ENCODE assay signal across 25 cellular contexts in genomic region chr3:35862057-35862456, GRCh38.
DNase-seq lines count a peak whose midpoint lies in the region; ATAC-seq, FAIRE-seq and TF ChIP-seq lines count a peak whose summit lies in the region.
"Had no signal": no experiment of that assay in that cellular context is flagged by ENCODE, and none has a peak within 500 bp of the region (broad histone marks: within the 10 kb centered on the region; RNA-seq: fewer than 3 reads in every experiment).

No MANE protein-coding gene starts in this region.

- no peaks in the 10 kb centered on the region for H3K9me2 ChIP-seq in OCI-LY1 (ENCODE audit: low read depth, low read length)

- peak; percentile 52 for FAIRE-seq in frontal cortex (lab: Jason Lieb, UNC)
- FAIRE-seq: A549, GM12878, GM12892, GM18507 had no signal

- no peaks in the 10 kb centered on the region for H3K79me2 ChIP-seq in OCI-LY1 (ENCODE audit: insufficient read depth, low read length)

- no peak overlapping the region for H3K4me3 ChIP-seq in OCI-LY1 (ENCODE audit: low read depth, low read length, poor library complexity, severe bottlenecking)
- H3K4me3 ChIP-seq: A549, BLaER1, GM12878 had no signal

- no peak overlapping the region for H3K27ac ChIP-seq in OCI-LY1 (ENCODE audit: low read depth, low read length, poor library complexity, severe bottlenecking)
- H3K27ac ChIP-seq: 22Rv1, A549, BLaER1 had no signal

- H3K4me1 ChIP-seq in OCI-LY1 (ENCODE audit: insufficient read depth, low read length, severe bottlenecking) = peaks cover 47% of the 10 kb centered on the region
- H3K4me1 ChIP-seq: A549, BE2C, BLaER1 had no signal

- no peaks in the 10 kb centered on the region for H3K27me3 ChIP-seq in OCI-LY1 (ENCODE audit: insufficient read depth, low read length)
- H3K27me3 ChIP-seq: BE2C, BLaER1 had no signal

- H3K4me2 ChIP-seq in OCI-LY1 (ENCODE audit: low read length) = no peak overlapping the region
- H3K4me2 ChIP-seq: A549, BLaER1 had no signal

- H4K20me1 ChIP-seq in OCI-LY1 (ENCODE audit: insufficient read depth, low read length) = no peaks in the 10 kb centered on the region
- H4K20me1 ChIP-seq: BLaER1 had no signal

- no peak for DNase-seq in Right ventricle myocardium superior
- DNase-seq in Right ventricle myocardium inferior (ENCODE audit: missing footprints) = no peak
- no peak for DNase-seq in frontal cortex (ENCODE audit: low spot score in 2 of 2)
- DNase-seq in NCI-H1436 (lab: John Stamatoyannopoulos, UW) = no peak
- no peak for DNase-seq in activated CD4-positive, CD25-positive, alpha-beta regulatory T cell treated with anti-CD3 and anti-CD28 coated beads, Interleukin-2, amount 50 U/mL, for 72 hours
- DNase-seq: BE2C; C1 segment of cervical spinal cord; CD4-positive, alpha-beta memory T cell; CD4-positive, CD25-positive, alpha-beta regulatory T cell; CD8-positive, alpha-beta memory T cell; COR-L47; DMS 273 treated with DMSO at 0.1 percent for 48 hours; DMS153; DMS53; DMS79; DND-41; EL; GDM1 had no signal

- no peaks in the 10 kb centered on the region for H3F3A ChIP-seq in OCI-LY1 (ENCODE audit: insufficient read depth, low read length)

- peak overlapping the region; percentile 22 for H2AFZ ChIP-seq in OCI-LY1 (ENCODE audit: low read length)

- intact Hi-C loops in Right ventricle myocardium superior (cut with DNase I) = no loop called here
- intact Hi-C loops in Right ventricle myocardium inferior (cut with DNase I) = no loop called here

- H3K9ac ChIP-seq in OCI-LY1 (ENCODE audit: low read length) = no peak overlapping the region
- H3K9ac ChIP-seq: BLaER1 had no signal

- no peak for TF ChIP-seq CTCF in OCI-LY1 (IDR thresholded peaks at IDR 0.05; ENCODE audit: low read length)

- H3K36me3 ChIP-seq in OCI-LY1 (ENCODE audit: insufficient read depth, low read length) = no peaks in the 10 kb centered on the region
- H3K36me3 ChIP-seq: BE2C, BLaER1 had no signal

- ATAC-seq in Right ventricle myocardium superior (ENCODE audit: poor library complexity) (peak; percentile 55), Right ventricle myocardium inferior (no peak)
- ATAC-seq: A549, GM12878 had no signal

- H3K9me3 ChIP-seq in OCI-LY1 (ENCODE audit: low read length) = no peaks in the 10 kb centered on the region
- H3K9me3 ChIP-seq: A549, BE2C, BLaER1 had no signal
